Comparison of ENCODE assay signal across 10 cellular contexts in genomic region chr5:62778327-62779009, GRCh38.
DNase-seq lines count a peak whose midpoint lies in the region; ATAC-seq and TF ChIP-seq lines count a peak whose summit lies in the region.
"Had no signal": no experiment of that assay in that cellular context is flagged by ENCODE, and none has a peak within 500 bp of the region (broad histone marks: within the 10 kb centered on the region; RNA-seq: fewer than 3 reads in every experiment).

No MANE protein-coding gene starts in this region.

- in situ Hi-C loops in G401 (cut with HindIII; ENCODE audit: low sequenced_read_pairs), result no loop called here

- TF ChIP-seq CTCF in body of pancreas (IDR thresholded peaks at IDR 0.05), result no peak

- ATAC-seq in HG02588 (IDR thresholded peaks at IDR 0.05; ENCODE audit: unreplicated experiment) (peak; percentile 16), body of pancreas (no peak)
- ATAC-seq: naive thymus-derived CD8-positive, alpha-beta T cell had no signal

- 58 to 59% methylated on average over 3 of the region's 3 CpGs for WGBS in body of pancreas, 2 donors

- no peak for TF ChIP-seq POLR2A in body of pancreas (IDR thresholded peaks at IDR 0.05)

- H3K27me3 ChIP-seq in body of pancreas, result no peaks in the 10 kb centered on the region

- no peaks in the 10 kb centered on the region for H3K36me3 ChIP-seq in body of pancreas (replicated peaks in 1 of 2; ENCODE audit: insufficient read depth in 1 of 2, low read depth in 2 of 2)

- H3K4me1 ChIP-seq in body of pancreas, result no peaks in the 10 kb centered on the region

- H3K27ac ChIP-seq in body of pancreas (no peak overlapping the region), caudate nucleus (ENCODE audit: low read depth, low read length) (no peak overlapping the region)

- H3K4me3 ChIP-seq in body of pancreas, result no peak overlapping the region

- DNase-seq in G401 (ENCODE audit: low spot score), result peak; percentile 2
- peak; percentile 54 for DNase-seq in NOMO-1 treated with dmso at 0.1 percent for 144 hours (lab: John Stamatoyannopoulos, UW; ENCODE audit: unreplicated experiment)
- peak; percentile 21 for DNase-seq in iPS-NIHi7 (ENCODE audit: extremely low spot score)
- no peak for DNase-seq in body of pancreas
- DNase-seq in caudate nucleus (lab: John Stamatoyannopoulos, UW), result no peak
- DNase-seq in activated naive CD4-positive, alpha-beta T cell (lab: John Stamatoyannopoulos, UW), result no peak
- no peak for DNase-seq in middle frontal gyrus (ENCODE audit: extremely low spot score, low spot score)
- DNase-seq: NCI-H524 treated with DMSO at 0.1 percent for 48 hours had no signal

- intact Hi-C loops in body of pancreas (cut with DNase I), result no loop called here

- no peaks in the 10 kb centered on the region for H3K9me3 ChIP-seq in body of pancreas

Comparison
In these comparisons a context has a peak if more than half of its experiments do, and no peak if none do; other contexts are left out.
1. DNase-seq: peak in G401 (single experiment), NOMO-1 treated with dmso at 0.1 percent for 144 hours (single experiment) and iPS-NIHi7 (single experiment); none in body of pancreas (0 of 4), caudate nucleus (0 of 61), activated naive CD4-positive, alpha-beta T cell (0 of 4) and middle frontal gyrus (single experiment).